Comparison of ENCODE assay signal across 16 cellular contexts in genomic region chr12:38930994-38931393, GRCh38.
"Had no signal": no experiment of that assay in that cellular context is flagged by ENCODE, and none has a peak within 500 bp of the region (broad histone marks: within the 10 kb centered on the region; RNA-seq: fewer than 3 reads in every experiment).

No MANE protein-coding gene starts in this region.

- ATAC-seq: activated CD4-positive, alpha-beta T cell treated with anti-CD3 and anti-CD28 coated beads for 36 hours; activated CD8-positive, alpha-beta memory T cell treated with anti-CD3 and anti-CD28 coated beads, Interleukin-2, amount 10 ng/mL, durations not matched to agents 7 days and 5 days; esophagus mucosa; psoas muscle; sciatic nerve had no signal

- H3K9me3 Mint-ChIP-seq: nephron had no signal

- H3K4me3 ChIP-seq: psoas muscle, spleen, thoracic aorta had no signal

- DNase-seq: activated CD8-positive, alpha-beta memory T cell treated with anti-CD3 and anti-CD28 coated beads, Interleukin-2, amount 10 ng/mL, durations not matched to agents 7 days and 5 days; activated effector memory CD4-positive, alpha-beta T cell treated with Interleukin-2 at 50 U/mL for 16 hours; activated naive CD4-positive, alpha-beta T cell treated with anti-CD3 and anti-CD28 coated beads, Interleukin-2, amount 50 U/mL, for 16 hours; activated T-cell treated with anti-CD3 and anti-CD28 coated beads, Interleukin-2, amount 50 U/mL, for 1 hour; occipital lobe; psoas muscle; spleen; T-helper 1 cell; T1000; WERI-Rb-1 had no signal

- H3K4me1 ChIP-seq: psoas muscle, spleen had no signal

- H3K27me3 Mint-ChIP-seq: activated CD8-positive, alpha-beta memory T cell treated with anti-CD3 and anti-CD28 coated beads, Interleukin-2, amount 10 ng/mL, durations not matched to agents 7 days and 5 days had no signal

- H3K36me3 Mint-ChIP-seq: activated CD4-positive, alpha-beta memory T cell treated with anti-CD3 and anti-CD28 coated beads for 36 hours; activated CD8-positive, alpha-beta memory T cell treated with anti-CD3 and anti-CD28 coated beads, Interleukin-2, amount 10 ng/mL, durations not matched to agents 7 days and 5 days had no signal

- H3K4me1 Mint-ChIP-seq: nephron had no signal

- H3K36me3 ChIP-seq: spleen, thoracic aorta, WERI-Rb-1 had no signal

- H3K9me3 ChIP-seq: psoas muscle, spleen, thoracic aorta had no signal

- H3K27ac Mint-ChIP-seq: activated CD4-positive, alpha-beta memory T cell treated with anti-CD3 and anti-CD28 coated beads for 36 hours; activated CD4-positive, alpha-beta T cell treated with anti-CD3 and anti-CD28 coated beads for 36 hours; activated CD8-positive, alpha-beta memory T cell treated with anti-CD3 and anti-CD28 coated beads, Interleukin-2, amount 10 ng/mL, durations not matched to agents 7 days and 5 days; nephron had no signal

- H3K27me3 ChIP-seq: spleen had no signal

- H3K27ac ChIP-seq: psoas muscle, spleen, thoracic aorta, WERI-Rb-1 had no signal

- H3K4me3 Mint-ChIP-seq: activated CD4-positive, alpha-beta memory T cell treated with anti-CD3 and anti-CD28 coated beads for 36 hours; activated CD4-positive, alpha-beta T cell treated with anti-CD3 and anti-CD28 coated beads for 36 hours; activated CD8-positive, alpha-beta memory T cell treated with anti-CD3 and anti-CD28 coated beads, Interleukin-2, amount 10 ng/mL, durations not matched to agents 7 days and 5 days; nephron had no signal
